8 cellular contexts compared by ENCODE assay signal in the genomic region with DNA sequence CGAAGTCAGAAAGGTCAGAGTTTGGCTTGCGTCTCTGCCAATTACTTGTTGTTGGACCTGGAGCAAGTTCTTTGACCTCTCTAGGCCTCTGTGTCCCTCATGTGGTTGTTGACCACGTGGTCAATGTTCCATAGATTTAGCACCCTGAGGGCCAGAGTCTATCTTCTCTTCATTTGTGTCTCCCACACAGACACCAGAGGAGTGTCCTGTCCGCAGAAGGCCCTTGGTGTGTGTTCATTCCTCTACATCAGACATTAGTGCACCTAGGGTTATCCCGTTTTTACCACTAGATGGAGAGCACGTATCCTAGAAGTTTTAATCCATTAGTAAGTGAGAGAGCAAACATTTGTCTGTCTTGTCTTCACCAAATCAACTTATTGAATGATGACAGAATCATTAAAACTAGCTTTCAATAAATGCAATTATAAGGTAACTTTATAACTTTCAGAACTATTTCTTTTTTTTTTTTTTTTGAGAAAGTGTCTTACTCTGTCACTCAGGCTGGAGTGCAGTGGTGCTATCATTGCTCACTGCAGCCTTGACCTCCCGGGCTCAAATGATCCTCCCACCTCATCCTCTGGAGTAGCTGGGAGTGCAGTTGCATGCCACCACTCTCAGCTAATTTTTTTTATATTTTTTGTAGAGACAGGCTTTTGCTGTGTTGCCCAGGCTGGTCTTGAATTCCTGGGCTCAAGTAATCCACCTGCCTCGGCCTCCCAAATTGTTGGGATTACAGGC.
DNase-seq lines count a peak whose midpoint lies in the region; ATAC-seq, FAIRE-seq and TF ChIP-seq lines count a peak whose summit lies in the region.

No MANE protein-coding gene starts in this region.

- no peaks in the 10 kb centered on the region for H3K36me3 ChIP-seq in kidney (ENCODE audit: control insufficient read depth in 1 of 2, insufficient read depth in 2 of 2, low read length in 2 of 2)

- peak; percentile 42 for FAIRE-seq in kidney (lab: Jason Lieb, UNC)

- no peaks in the 10 kb centered on the region for H3K4me1 ChIP-seq in kidney (ENCODE audit: control insufficient read depth in 1 of 2, insufficient read depth in 1 of 2, low read depth in 1 of 2, low read length in 2 of 2)

- intact Hi-C loops in kidney (cut with DNase I), result no loop called here

- no peak overlapping the region for H3K4me3 ChIP-seq in kidney (ENCODE audit: low read length in 2 of 2)

- H3K9me3 ChIP-seq in kidney (ENCODE audit: control insufficient read depth in 1 of 2, low read length in 2 of 2), result no peaks in the 10 kb centered on the region

- DNase-seq in AML-193 (lab: John Stamatoyannopoulos, UW), result peak; percentile 4 to 5
- peak; percentile 54 for DNase-seq in HT-29 (ENCODE audit: low spot score)
- DNase-seq in amniotic stem cell (lab: John Stamatoyannopoulos, UW), result peak; percentile 8
- no peak for DNase-seq in kidney
- no peak for DNase-seq in activated gamma-delta T cell (lab: John Stamatoyannopoulos, UW)

- no peak overlapping the region for H3K27ac ChIP-seq in kidney (ENCODE audit: low read depth in 2 of 2, low read length in 2 of 2)

- ATAC-seq in GM21576 (IDR thresholded peaks at IDR 0.05; ENCODE audit: unreplicated experiment) (no peak), esophagus mucosa (no peak), GM18870 (IDR thresholded peaks at IDR 0.05; ENCODE audit: unreplicated experiment) (no peak)

- peak; percentile 60 for TF ChIP-seq CTCF in kidney (IDR thresholded peaks at IDR 0.05; ENCODE audit: borderline replicate concordance, extremely low read depth, insufficient read depth)

- no peak overlapping the region for H3K9ac ChIP-seq in kidney (ENCODE audit: low read length in 2 of 2)

Comparison
In these comparisons a context has a peak if more than half of its experiments do, and no peak if none do; other contexts are left out.
1. DNase-seq: peak in AML-193 (2 of 2), HT-29 (single experiment) and amniotic stem cell (single experiment); none in kidney (single experiment) and activated gamma-delta T cell (single experiment).